In the genomic region with DNA sequence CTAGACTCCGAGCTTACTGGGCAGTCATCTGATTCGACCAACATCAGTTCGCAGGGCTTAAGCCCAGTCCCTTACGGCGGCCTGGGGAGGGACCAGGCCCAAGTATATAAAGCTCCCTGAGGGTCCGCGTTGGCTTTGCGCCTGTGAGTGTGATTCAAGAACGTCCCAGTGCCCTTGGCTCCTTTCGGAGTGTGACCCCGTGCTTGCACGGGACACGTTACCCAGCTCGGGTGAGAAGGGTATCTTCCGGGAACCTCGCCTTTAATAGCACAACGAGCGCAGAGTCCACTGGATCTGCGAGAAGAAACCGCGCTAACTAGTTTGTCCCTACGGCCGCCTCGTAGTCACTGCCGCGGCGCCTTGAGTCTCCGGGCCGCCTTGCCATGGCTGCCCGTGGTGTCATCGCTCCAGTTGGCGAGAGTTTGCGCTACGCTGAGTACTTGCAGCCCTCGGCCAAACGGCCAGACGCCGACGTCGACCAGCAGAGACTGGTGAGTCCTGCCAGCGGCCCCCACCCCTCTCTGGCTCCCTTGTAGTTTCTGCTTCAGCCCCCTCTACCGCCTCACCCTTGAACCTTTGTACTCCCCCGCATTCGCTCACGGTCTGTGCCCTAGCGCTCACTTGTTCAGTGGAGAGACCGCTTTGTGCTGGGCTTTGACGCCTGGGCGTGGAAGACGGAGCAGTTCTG, we compare ENCODE assay signal across 8 cellular contexts. TPM values are rescaled to one million over a fixed set of nuclear protein-coding genes. Genes with fewer than 3 reads are reported as not detected.
DNase-seq lines count a peak whose midpoint lies in the region; ATAC-seq and TF ChIP-seq lines count a peak whose summit lies in the region.

Gene DNAJC15 (plus strand): TSS at position 343 of the 688 bp plus-strand sequence. CDS start 41 bp downstream, at position 384.

- peak; percentile 81 for DNase-seq in Daoy (ENCODE audit: low read depth)
- DNase-seq in LNCaP clone FGC (ENCODE audit: low read depth): no peak
- peak; percentile 59 for DNase-seq in activated CD4-positive, CD25-positive, alpha-beta regulatory T cell treated with anti-CD3 and anti-CD28 coated beads, Interleukin-2, amount 50 U/mL, for 16 hours (ENCODE audit: low read depth, low spot score)
- peak; percentile 76 for DNase-seq in central memory CD4-positive, alpha-beta T cell
- DNase-seq in islet precursor cell: peak; percentile 82
- DNase-seq in stimulated activated CD4-positive, alpha-beta T cell treated with anti-CD3 and anti-CD28 coated beads, Interleukin-12 subunit alpha, Interleukin-12 subunit beta, amount 100 ng/mL, for 4 hours: peak; percentile 77
- no peak for DNase-seq in NCI-H2081 treated with DMSO at 0.1 percent for 48 hours (lab: John Stamatoyannopoulos, UW)

- H3K4me3 ChIP-seq in LNCaP clone FGC (ENCODE audit: low read depth, low read length): peak within 1 kb of the TSS; percentile 58

- peak; percentile 77 for ATAC-seq in GM21737 (IDR thresholded peaks at IDR 0.05; ENCODE audit: unreplicated experiment)

- no peak for TF ChIP-seq CTCF in LNCaP clone FGC (IDR thresholded peaks at IDR 0.05; ENCODE audit: control insufficient read depth, extremely low read depth, insufficient read depth)

RNA-seq across cellular contexts. Expression of gene DNAJC15, which starts in this region (rescaled TPM):
- total RNA-seq in Daoy (2014; rRNA removed; shearing (Covaris generic)): 9.3 and 12.3 TPM in 2 replicates

Comparison
In these comparisons a context has a peak if more than half of its experiments do, and no peak if none do; other contexts are left out.
1. DNase-seq: peak in Daoy (single experiment), activated CD4-positive, CD25-positive, alpha-beta regulatory T cell treated with anti-CD3 and anti-CD28 coated beads, Interleukin-2, amount 50 U/mL, for 16 hours (single experiment), central memory CD4-positive, alpha-beta T cell (single experiment), islet precursor cell (single experiment) and stimulated activated CD4-positive, alpha-beta T cell treated with anti-CD3 and anti-CD28 coated beads, Interleukin-12 subunit alpha, Interleukin-12 subunit beta, amount 100 ng/mL, for 4 hours (single experiment); none in LNCaP clone FGC (single experiment) and NCI-H2081 treated with DMSO at 0.1 percent for 48 hours (single experiment).